ENCODE assay signal across 21 cellular contexts in genomic region chr14:65939184-65939583, GRCh38.
"Had no signal": no experiment of that assay in that cellular context is flagged by ENCODE, and none has a peak within 500 bp of the region (broad histone marks: within the 10 kb centered on the region; RNA-seq: fewer than 3 reads in every experiment).

No MANE protein-coding gene starts in this region.

- H3K27me3 Mint-ChIP-seq: activated CD4-positive, alpha-beta memory T cell treated with anti-CD3 and anti-CD28 coated beads for 36 hours; activated CD4-positive, alpha-beta T cell treated with anti-CD3 and anti-CD28 coated beads, Interleukin-2, amount 10 ng/mL, durations not matched to agents 7 days and 5 days; T-cell had no signal

- DNase-seq: activated CD4-positive, alpha-beta memory T cell treated with anti-CD3 and anti-CD28 coated beads for 36 hours; activated CD4-positive, alpha-beta T cell treated with anti-CD3 and anti-CD28 coated beads, Interleukin-2, amount 10 ng/mL, durations not matched to agents 7 days and 5 days; activated CD4-positive, CD25-positive, alpha-beta regulatory T cell; activated CD8-positive, alpha-beta memory T cell treated with anti-CD3 and anti-CD28 coated beads, Interleukin-2, amount 50 U/mL, for 48 hours; activated effector memory CD4-positive, alpha-beta T cell treated with anti-CD3 and anti-CD28 coated beads, Interleukin-2, amount 50 U/mL, for 16 hours; activated naive CD4-positive, alpha-beta T cell treated with anti-CD3 and anti-CD28 coated beads, Interleukin-2, amount 50 U/mL, for 16 hours; activated T-cell treated with anti-CD3 and anti-CD28 coated beads, Interleukin-2, amount 50 U/mL, for 4 hours; brain microvascular endothelial cell; Kasumi-1; KBM-7; NCI-H1048; NCI-H146; NCI-H1930; NCI-H2171; NCI-H2227 treated with DMSO at 0.1 percent for 48 hours; NCI-H446 treated with DMSO at 0.1 percent for 48 hours; NCI-H524 treated with DMSO at 0.1 percent for 48 hours; NCI-H748 treated with DMSO at 0.1 percent for 48 hours; T-cell; T-helper 2 cell; T1000 had no signal

- ATAC-seq: activated T-cell treated with anti-CD3 and anti-CD28 coated beads, Interleukin-2, amount 50 U/mL, for 4 hours; T-cell had no signal

- H3K4me3 Mint-ChIP-seq: activated CD4-positive, alpha-beta memory T cell treated with anti-CD3 and anti-CD28 coated beads for 36 hours; activated CD4-positive, alpha-beta T cell treated with anti-CD3 and anti-CD28 coated beads, Interleukin-2, amount 10 ng/mL, durations not matched to agents 7 days and 5 days; activated T-cell treated with anti-CD3 and anti-CD28 coated beads, Interleukin-2, amount 50 U/mL, for 4 hours had no signal

- H3K9me3 Mint-ChIP-seq: activated CD4-positive, alpha-beta memory T cell treated with anti-CD3 and anti-CD28 coated beads for 36 hours; T-cell had no signal

- H3K36me3 Mint-ChIP-seq: activated CD4-positive, alpha-beta memory T cell treated with anti-CD3 and anti-CD28 coated beads for 36 hours had no signal
